ENCODE assay signal across 8 cellular contexts in genomic region chr1:153533689-153534201, GRCh38. TPM values are rescaled to one million over a fixed set of nuclear protein-coding genes. Genes with fewer than 3 reads are reported as not detected.
DNase-seq lines count a peak whose midpoint lies in the region; ATAC-seq and TF ChIP-seq lines count a peak whose summit lies in the region.

No MANE protein-coding gene starts in this region.

- in situ Hi-C loops in KBM-7 (cut with MboI; ENCODE audit: low pct_unique_long_range_greater_than_20kb, low sequenced_read_pairs): loop anchor here (25.0 kb wide), 1 partner anchor 429 kb away; the partner anchor contains the start of genes CREB3L4, CRTC2 and SLC39A1

- H3K9me3 ChIP-seq in mucosa of descending colon: no peaks in the 10 kb centered on the region

- no peak overlapping the region for H3K4me3 ChIP-seq in mucosa of descending colon

- peaks cover 47% of the 10 kb centered on the region for H3K4me1 ChIP-seq in mucosa of descending colon (ENCODE audit: low read depth)

- DNase-seq in activated CD4-positive, CD25-positive, alpha-beta regulatory T cell treated with anti-CD3 and anti-CD28 coated beads, Interleukin-2, amount 50 U/mL, for 72 hours: peak; percentile 28
- DNase-seq in activated CD4-positive, CD25-positive, alpha-beta regulatory T cell (lab: John Stamatoyannopoulos, UW): no peak
- DNase-seq in effector CD4-positive, alpha-beta T cell: peak; percentile 11
- DNase-seq in mucosa of descending colon: peak; percentile 51 to 73 (median 67)
- DNase-seq in hippocampal formation (lab: John Stamatoyannopoulos, UW): no peak
- DNase-seq in KBM-7: no peak

- TF ChIP-seq CTCF in mucosa of descending colon (IDR thresholded peaks at IDR 0.05): no peak

- intact Hi-C loops in mucosa of descending colon (cut with DNase I, micrococcal nuclease): loop anchor here (5.0 kb wide), 1 partner anchor 34 kb away; the partner anchor contains the start of gene S100A2 (in 2 of the 2)

- no peaks in the 10 kb centered on the region for H3K36me3 ChIP-seq in mucosa of descending colon (ENCODE audit: low read depth)

- ATAC-seq in SK-N-SH treated with all-trans-retinoic acid at 6 μM for 48 hours (peak; percentile 18), mucosa of descending colon (peak; percentile 3), GM21723 (IDR thresholded peaks at IDR 0.05; ENCODE audit: unreplicated experiment) (no peak)

TF ChIP-seq in SK-N-SH treated with all-trans-retinoic acid at 6 μM for 48 hours, 23 proteins besides CTCF, POLR2A, EP300 and RAD21:
- TF ChIP-seq PATZ1 (CRISPR knock-in tag; IDR thresholded peaks at IDR 0.05; ENCODE audit: borderline replicate concordance): no peak
- TF ChIP-seq CSDC2 (CRISPR knock-in tag; IDR thresholded peaks at IDR 0.05): no peak
- TF ChIP-seq ZNF565 (CRISPR knock-in tag; conservative IDR thresholded peaks at IDR 0.05; ENCODE audit: low read depth): no peak
- no peak for TF ChIP-seq ZNF70 (CRISPR knock-in tag; IDR thresholded peaks at IDR 0.05)
- TF ChIP-seq PPARA (CRISPR knock-in tag; IDR thresholded peaks at IDR 0.05; ENCODE audit: borderline replicate concordance): no peak
- TF ChIP-seq TSHZ2 (CRISPR knock-in tag; IDR thresholded peaks at IDR 0.05): no peak
- no peak for TF ChIP-seq BACH2 (CRISPR knock-in tag; IDR thresholded peaks at IDR 0.05; ENCODE audit: borderline replicate concordance)
- TF ChIP-seq SNAI2 (CRISPR knock-in tag; IDR thresholded peaks at IDR 0.05): no peak
- TF ChIP-seq ZFP30 (CRISPR knock-in tag; IDR thresholded peaks at IDR 0.05): no peak
- no peak for TF ChIP-seq TOX (CRISPR knock-in tag; IDR thresholded peaks at IDR 0.05; ENCODE audit: borderline replicate concordance)
- TF ChIP-seq CREB5 (CRISPR knock-in tag; IDR thresholded peaks at IDR 0.05; ENCODE audit: low read depth): no peak
- TF ChIP-seq GLIS3 (CRISPR knock-in tag; IDR thresholded peaks at IDR 0.05): no peak
- TF ChIP-seq POU6F1 (CRISPR knock-in tag; IDR thresholded peaks at IDR 0.05; ENCODE audit: borderline replicate concordance, low read depth): no peak
- TF ChIP-seq ZC3H10 (CRISPR knock-in tag; IDR thresholded peaks at IDR 0.05): no peak
- TF ChIP-seq ISL1 (CRISPR knock-in tag; IDR thresholded peaks at IDR 0.05): no peak
- no peak for TF ChIP-seq ZFP3 (CRISPR knock-in tag; IDR thresholded peaks at IDR 0.05)
- no peak for TF ChIP-seq ARNTL (CRISPR knock-in tag; IDR thresholded peaks at IDR 0.05; ENCODE audit: borderline replicate concordance, low read depth)
- TF ChIP-seq ZNF8 (CRISPR knock-in tag; IDR thresholded peaks at IDR 0.05): no peak
- TF ChIP-seq CSRNP3 (CRISPR knock-in tag; IDR thresholded peaks at IDR 0.05): no peak
- no peak for TF ChIP-seq ESRRG (CRISPR knock-in tag; IDR thresholded peaks at IDR 0.05)

RNA-seq across cellular contexts. Expression of gene S100A6, which starts 2.0 kb away (rescaled TPM):
- total RNA-seq in mucosa of descending colon: 1,000 to 10,000 TPM; 1,327 to 1,659 (median 1,382) TPM

RNA-seq across cellular contexts. Expression of gene S100A5, which starts 7.0 kb away (rescaled TPM):
- not detected for total RNA-seq in mucosa of descending colon

RNA-seq across cellular contexts. Expression of gene S100A4, which starts 11.9 kb away (rescaled TPM):
- 100 to 1,000 TPM in 2 of 3 donors, 10 to 100 TPM in 1; 28.9 to 176 (median 141) TPM for total RNA-seq in mucosa of descending colon

RNA-seq across cellular contexts. Expression of gene S100A3, which starts 15.3 kb away (rescaled TPM):
- total RNA-seq in mucosa of descending colon: 1 to 10 TPM in 1 of 3 donors, under 1 TPM in 1, not detected in 1; 0.85 to 2.2 TPM

RNA-seq across cellular contexts. Expression of gene S100A2, which starts 31.9 kb away (rescaled TPM):
- total RNA-seq in mucosa of descending colon: 1 to 10 TPM in 2 of 3 donors, not detected in 1; 1.3 to 1.9 TPM

Comparison
In these comparisons a context has a peak if more than half of its experiments do, and no peak if none do; other contexts are left out.
1. DNase-seq: peak in activated CD4-positive, CD25-positive, alpha-beta regulatory T cell treated with anti-CD3 and anti-CD28 coated beads, Interleukin-2, amount 50 U/mL, for 72 hours (single experiment), effector CD4-positive, alpha-beta T cell (single experiment) and mucosa of descending colon (3 of 3); none in activated CD4-positive, CD25-positive, alpha-beta regulatory T cell (0 of 4), hippocampal formation (0 of 2) and KBM-7 (single experiment).